In genomic region chr7:12638851-12639467, GRCh38 we compare ENCODE assay signal across 1 cellular context.
A peak's percentile ranks its signal among the peaks of the same experiment; 100 is the strongest.
TF ChIP-seq lines count a peak whose summit lies in the region.

No MANE protein-coding gene starts in this region.

TF ChIP-seq in GM12878, 131 proteins besides CTCF, POLR2A, EP300 and RAD21 (continued from another document):
- TF ChIP-seq E2F8 (IDR thresholded peaks at IDR 0.05; ENCODE audit: low read depth, partially characterized antibody) (no peak), EGR1 (IDR thresholded peaks at IDR 0.05; ENCODE audit: borderline replicate concordance in 1 of 2, low read depth in 2 of 2, low read length in 2 of 2) (no peak), MYC (IDR thresholded peaks at IDR 0.05; ENCODE audit: insufficient read depth, insufficient read length, insufficient replicate concordance, low read length, severe bottlenecking) (no peak), ZNF384 (IDR thresholded peaks at IDR 0.05; ENCODE audit: borderline replicate concordance, low read depth, low read length) (no peak), RB1 (IDR thresholded peaks at IDR 0.05; ENCODE audit: borderline replicate concordance) (no peak), POLR2AphosphoS5 (IDR thresholded peaks at IDR 0.05; ENCODE audit: low read length) (no peak), HCFC1 (IDR thresholded peaks at IDR 0.05; ENCODE audit: low read length) (no peak), CBX3 (IDR thresholded peaks at IDR 0.05; ENCODE audit: borderline replicate concordance, low read depth) (no peak), ZNF24 (IDR thresholded peaks at IDR 0.05) (no peak), E2F4 (IDR thresholded peaks at IDR 0.05; ENCODE audit: low read depth, low read length) (no peak), ZBTB40 (IDR thresholded peaks at IDR 0.05; ENCODE audit: borderline replicate concordance) (no peak), CBFB (IDR thresholded peaks at IDR 0.05; ENCODE audit: low read depth) (peak; percentile 44; the same call in 1 of the 2 replicates), RUNX3 (IDR thresholded peaks at IDR 0.05; ENCODE audit: low read length) (peak; percentile 79), SMC3 (IDR thresholded peaks at IDR 0.05; ENCODE audit: borderline replicate concordance, low read length) (peak; percentile 33; the same call in 1 of the 2 replicates), IRF3 (IDR thresholded peaks at IDR 0.05) (no peak)
TF ChIP-seq in GM12878: peak in this region for 3.
